Comparison of ENCODE assay signal across 8 cellular contexts in genomic region chr3:44045476-44046275, GRCh38.
DNase-seq lines count a peak whose midpoint lies in the region; ATAC-seq, FAIRE-seq and TF ChIP-seq lines count a peak whose summit lies in the region.

No MANE protein-coding gene starts in this region.

- H3K4me1 ChIP-seq in suprapubic skin, result no peaks in the 10 kb centered on the region

- no peak overlapping the region for H3K27ac ChIP-seq in suprapubic skin

- peaks cover 7% of the 10 kb centered on the region for H3K27me3 ChIP-seq in suprapubic skin

- H3K27ac Mint-ChIP-seq in naive thymus-derived CD8-positive, alpha-beta T cell, result no peak overlapping the region

- H3K36me3 ChIP-seq in suprapubic skin, result no peaks in the 10 kb centered on the region

- WGBS in suprapubic skin, result 40% methylated on average over 4 of the region's 4 CpGs

- peak; percentile 93 for FAIRE-seq in GM12891 (lab: Jason Lieb, UNC)

- no peak for TF ChIP-seq EP300 in suprapubic skin (IDR thresholded peaks at IDR 0.05)

- H3K4me3 Mint-ChIP-seq in naive thymus-derived CD8-positive, alpha-beta T cell, result no peak overlapping the region

- no peak overlapping the region for H3K4me3 ChIP-seq in suprapubic skin

- no peaks in the 10 kb centered on the region for H3K9me3 Mint-ChIP-seq in naive thymus-derived CD8-positive, alpha-beta T cell

- TF ChIP-seq POLR2A in GM12891 (IDR thresholded peaks at IDR 0.05; ENCODE audit: low read depth, low read length), result no peak
- TF ChIP-seq POLR2A in suprapubic skin (IDR thresholded peaks at IDR 0.05), result no peak

- no peaks in the 10 kb centered on the region for H3K36me3 Mint-ChIP-seq in naive thymus-derived CD8-positive, alpha-beta T cell

- H3K4me1 Mint-ChIP-seq in naive thymus-derived CD8-positive, alpha-beta T cell, result peaks cover 0 to 15% (median 0%) of the 10 kb centered on the region in 4 donors

- POLR2A ChIA-PET in naive thymus-derived CD8-positive, alpha-beta T cell (lab: Charles Lee), result no interaction called here

- H3K9me3 ChIP-seq in suprapubic skin, result no peaks in the 10 kb centered on the region

- H3K27me3 Mint-ChIP-seq in naive thymus-derived CD8-positive, alpha-beta T cell, result peaks cover 2 to 22% (median 8%) of the 10 kb centered on the region in 5 donors

- TF ChIP-seq CTCF in GM20000 (IDR thresholded peaks at IDR 0.05; ENCODE audit: extremely low read depth, missing control alignments) (no peak), suprapubic skin (IDR thresholded peaks at IDR 0.05) (no peak)

- peak; percentile 93 for ATAC-seq in HG03439 (IDR thresholded peaks at IDR 0.05; ENCODE audit: unreplicated experiment)
- peak; percentile 57 to 62 for ATAC-seq in naive thymus-derived CD8-positive, alpha-beta T cell

- DNase-seq in GM12891 (ENCODE audit: insufficient read length, low spot score) (peak; percentile 39), GM20000 (ENCODE audit: low spot score) (peak; percentile 75), OCI-M1 (lab: John Stamatoyannopoulos, UW) (peak; percentile 85), suprapubic skin (ENCODE audit: low spot score in 2 of 2) (no peak), superior temporal gyrus (ENCODE audit: extremely low spot score) (no peak)
- DNase-seq in naive thymus-derived CD8-positive, alpha-beta T cell, result peak in 1 of 10 donors; percentile 54
- no peak for DNase-seq in stimulated activated naive CD4-positive, alpha-beta T cell (lab: John Stamatoyannopoulos, UW)

TF ChIP-seq in GM12891, 5 proteins besides CTCF, POLR2A, EP300 and RAD21:
- TF ChIP-seq POU2F2 (IDR thresholded peaks at IDR 0.05; ENCODE audit: low read depth, low read length) (peak; percentile 98), TAF1 (IDR thresholded peaks at IDR 0.05; ENCODE audit: low read depth, low read length) (no peak), SPI1 (IDR thresholded peaks at IDR 0.05; ENCODE audit: low read depth, low read length) (peak; percentile 99), PAX5 (IDR thresholded peaks at IDR 0.05; ENCODE audit: insufficient read depth, low read length, severe bottlenecking) (no peak), POLR2AphosphoS5 (IDR thresholded peaks at IDR 0.05; ENCODE audit: low read depth, low read length) (peak; percentile 66; the same call in 1 of the 2 replicates)

Comparison
In these comparisons a context has a peak if more than half of its experiments do, and no peak if none do; other contexts are left out.
1. DNase-seq: peak in GM12891 (single experiment), GM20000 (single experiment) and OCI-M1 (single experiment); none in suprapubic skin (0 of 2), superior temporal gyrus (single experiment) and stimulated activated naive CD4-positive, alpha-beta T cell (0 of 6).